17 cellular contexts compared by ENCODE assay signal in genomic region chr15:60420322-60420721, GRCh38. TPM values are rescaled to one million over a fixed set of nuclear protein-coding genes. Genes with fewer than 3 reads are reported as not detected.
DNase-seq lines count a peak whose midpoint lies in the region; ATAC-seq and TF ChIP-seq lines count a peak whose summit lies in the region.
"Had no signal": no experiment of that assay in that cellular context is flagged by ENCODE, and none has a peak within 500 bp of the region (broad histone marks: within the 10 kb centered on the region; RNA-seq: fewer than 3 reads in every experiment).

No MANE protein-coding gene starts in this region.

- H3K36me3 Mint-ChIP-seq in progenitor cell of endocrine pancreas (ENCODE audit: insufficient read depth), result peaks cover 8% of the 10 kb centered on the region

- H3K79me2 ChIP-seq in ACC112 (ENCODE audit: control insufficient read depth, insufficient read depth, low read length, unreplicated experiment), result no peaks in the 10 kb centered on the region

- H3K4me1 Mint-ChIP-seq in progenitor cell of endocrine pancreas (ENCODE audit: low read depth), result peaks cover 25% of the 10 kb centered on the region

- H3K9ac ChIP-seq in adipocyte (ENCODE audit: low read length), result peak overlapping the region; percentile 30

- H3K9me3 Mint-ChIP-seq in progenitor cell of endocrine pancreas (ENCODE audit: low read depth), result no peaks in the 10 kb centered on the region
- H3K9me3 Mint-ChIP-seq: CD8-positive, alpha-beta memory T cell had no signal

- H3K4me1 ChIP-seq in ACC112 (ENCODE audit: control insufficient read depth, insufficient read depth, low read length, unreplicated experiment), result peaks cover 49% of the 10 kb centered on the region
- H3K4me1 ChIP-seq in adipocyte (ENCODE audit: control insufficient read depth, insufficient read depth, low read length), result peaks cover 51% of the 10 kb centered on the region

- DNase-seq in adipocyte (ENCODE audit: low read depth), result no peak
- no peak for DNase-seq in left lobe of liver (ENCODE audit: low spot score)
- DNase-seq in progenitor cell of endocrine pancreas (ENCODE audit: low spot score, unreplicated experiment), result no peak
- no peak for DNase-seq in activated T-cell treated with anti-CD3 and anti-CD28 coated beads, Interleukin-2, amount 50 U/mL, for 1 hour
- no peak for DNase-seq in left ventricle myocardium superior
- DNase-seq: CD8-positive, alpha-beta memory T cell; GF-D8; GOT3; NCI-H1417; NCI-H1930; NCI-H2171 treated with DMSO at 0.1 percent for 48 hours; NCI-H774; SHP77 had no signal

- H3K27ac Mint-ChIP-seq in progenitor cell of endocrine pancreas, result peak overlapping the region; percentile 5

- H3K27me3 Mint-ChIP-seq in progenitor cell of endocrine pancreas, result no peaks in the 10 kb centered on the region
- H3K27me3 Mint-ChIP-seq: CD8-positive, alpha-beta memory T cell had no signal

- no peak overlapping the region for H3K4me3 ChIP-seq in ACC112 (ENCODE audit: low read depth, low read length)
- H3K4me3 ChIP-seq in adipocyte (ENCODE audit: low read length), result peak overlapping the region; percentile 55

- ATAC-seq in left lobe of liver (peak; percentile 72), HG02970 (IDR thresholded peaks at IDR 0.05; ENCODE audit: low FRiP score, unreplicated experiment) (no peak), HG03520 (IDR thresholded peaks at IDR 0.05; ENCODE audit: unreplicated experiment) (no peak), left ventricle myocardium superior (no peak)
- ATAC-seq: Panc1 had no signal

- H3K4me3 Mint-ChIP-seq in progenitor cell of endocrine pancreas (ENCODE audit: low read depth), result no peak overlapping the region
- H3K4me3 Mint-ChIP-seq: CD8-positive, alpha-beta memory T cell had no signal

- H3K27ac ChIP-seq in ACC112 (ENCODE audit: low read depth, low read length), result peak overlapping the region; percentile 96

- H3K27me3 ChIP-seq in ACC112 (ENCODE audit: insufficient read depth, low read length) (no peaks in the 10 kb centered on the region), adipocyte (replicated peaks; ENCODE audit: control insufficient read depth, insufficient read depth, low read length) (no peaks in the 10 kb centered on the region)

- H3K36me3 ChIP-seq in ACC112 (ENCODE audit: insufficient read depth, low read length), result no peaks in the 10 kb centered on the region
- H3K36me3 ChIP-seq in adipocyte (ENCODE audit: control insufficient read depth, insufficient read depth, low read length, severe bottlenecking), result no peaks in the 10 kb centered on the region

- H3K9me3 ChIP-seq in adipocyte (ENCODE audit: control insufficient read depth, low read length), result no peaks in the 10 kb centered on the region

- TF ChIP-seq CTCF in progenitor cell of endocrine pancreas (IDR thresholded peaks at IDR 0.05; ENCODE audit: unreplicated experiment), result no peak

- intact Hi-C loops in left ventricle myocardium superior (cut with micrococcal nuclease), result no loop called here

- H2AFZ ChIP-seq in ACC112 (ENCODE audit: low read length, unreplicated experiment), result no peak overlapping the region

RNA-seq across cellular contexts. Expression of gene ANXA2, which starts 22.5 kb away (rescaled TPM):
- total RNA-seq in left lobe of liver (61.3 TPM), progenitor cell of endocrine pancreas (311 and 366 TPM in 2 replicates), left ventricle myocardium superior (162 TPM)

RNA-seq across cellular contexts. Expression of gene ICE2, which starts 58.6 kb away (rescaled TPM):
- total RNA-seq in left lobe of liver, result 18.1 TPM
- total RNA-seq in progenitor cell of endocrine pancreas, result 84.8 and 85.1 TPM in 2 replicates
- 23.0 TPM for total RNA-seq in left ventricle myocardium superior
